Comparison of ENCODE assay signal across 12 cellular contexts in genomic region chr15:40452296-40453090, GRCh38. TPM values are rescaled to one million over a fixed set of nuclear protein-coding genes. Genes with fewer than 3 reads are reported as not detected.
A peak's percentile ranks its signal among the peaks of the same experiment; 100 is the strongest.
DNase-seq lines count a peak whose midpoint lies in the region; ATAC-seq, FAIRE-seq and TF ChIP-seq lines count a peak whose summit lies in the region.
"Had no signal": no experiment of that assay in that cellular context is flagged by ENCODE, and none has a peak within 500 bp of the region (broad histone marks: within the 10 kb centered on the region; RNA-seq: fewer than 3 reads in every experiment).

No MANE protein-coding gene starts in this region.

- H3K4me1 ChIP-seq in CD8-positive, alpha-beta T cell (ENCODE audit: insufficient read depth, low read length): peaks cover 78% of the 10 kb centered on the region
- peaks cover 93% of the 10 kb centered on the region for H3K4me1 ChIP-seq in HepG2 (ENCODE audit: insufficient read depth, low read length)
- H3K4me1 ChIP-seq in GM23248 (ENCODE audit: insufficient read depth): peaks cover 22% of the 10 kb centered on the region

- TF ChIP-seq RAD21 in HepG2 (CRISPR knock-in tag; IDR thresholded peaks at IDR 0.05): no peak

- peaks cover 88% of the 10 kb centered on the region for H3K4me1 Mint-ChIP-seq in CD8-positive, alpha-beta T cell (ENCODE audit: low read depth)

- H3K27me3 Mint-ChIP-seq in CD8-positive, alpha-beta T cell (ENCODE audit: low read depth): no peaks in the 10 kb centered on the region

- peaks cover 3% of the 10 kb centered on the region for H3K36me3 Mint-ChIP-seq in CD8-positive, alpha-beta T cell

- peak in 1 of 7 experiments; percentile 52 for DNase-seq in CD8-positive, alpha-beta T cell
- DNase-seq in RWPE1 (ENCODE audit: low spot score) (no peak), HepG2 (ENCODE audit: low spot score) (no peak), Ammon's horn (ENCODE audit: low spot score) (no peak), NCI-H2196 (lab: John Stamatoyannopoulos, UW; ENCODE audit: unreplicated experiment) (no peak), GM23248 (no peak), DMS53 (lab: John Stamatoyannopoulos, UW) (no peak)
- DNase-seq: activated effector memory CD4-positive, alpha-beta T cell treated with Interleukin-2 at 50 U/mL for 16 hours; hippocampal formation had no signal

- H3K4me2 ChIP-seq in HepG2 (ENCODE audit: low read depth, low read length): peak overlapping the region; percentile 54
- H3K4me2 ChIP-seq in GM23248 (ENCODE audit: unreplicated experiment): no peak overlapping the region

- no TSS peak for BruUV-seq in HepG2 (replicated peaks; lab: Mats Ljungman, UMichigan)

- H3K27ac ChIP-seq in CD8-positive, alpha-beta T cell (ENCODE audit: low read depth, low read length): peak overlapping the region; percentile 31
- H3K27ac ChIP-seq in RWPE1 (peak overlapping the region; percentile 41), HepG2 (ENCODE audit: extremely low read length, insufficient read depth, low read length) (peak overlapping the region; percentile 43), GM23248 (no peak overlapping the region)
- H3K27ac ChIP-seq: suprapubic skin had no signal

- H3K9me3 ChIP-seq in CD8-positive, alpha-beta T cell (ENCODE audit: low read length): no peaks in the 10 kb centered on the region
- no peaks in the 10 kb centered on the region for H3K9me3 ChIP-seq in HepG2 (ENCODE audit: low read length)
- H3K9me3 ChIP-seq in GM23248 (ENCODE audit: low read depth): no peaks in the 10 kb centered on the region
- H3K9me3 ChIP-seq: suprapubic skin had no signal

- TF ChIP-seq EP300 in HepG2 (IDR thresholded peaks at IDR 0.05; ENCODE audit: low read depth in 2 of 2, low read length in 2 of 2) (no peak), HepG2 (CRISPR knock-in tag; IDR thresholded peaks at IDR 0.05; ENCODE audit: borderline replicate concordance) (no peak)

- TF ChIP-seq CTCF in CD8-positive, alpha-beta T cell (IDR thresholded peaks at IDR 0.05): no peak
- TF ChIP-seq CTCF in RWPE1 (conservative IDR thresholded peaks at IDR 0.05; ENCODE audit: low read depth) (no peak), HepG2 (CRISPR knock-in tag; IDR thresholded peaks at IDR 0.05) (no peak)

- H3K27ac Mint-ChIP-seq in CD8-positive, alpha-beta T cell: peak overlapping the region; percentile 90
- H3K27ac Mint-ChIP-seq: nephron had no signal

- H3K79me2 ChIP-seq in HepG2 (ENCODE audit: insufficient read depth, low read length) (peaks cover 62% of the 10 kb centered on the region), GM23248 (ENCODE audit: insufficient read depth) (peaks cover 96% of the 10 kb centered on the region)

- WGBS in HepG2 (ENCODE audit: low lambda C conversion rate): 34% methylated on average over 3 of the region's 11 CpGs
- 74 to 78% methylated on average over 11 of the region's 11 CpGs for WGBS in GM23248 (ENCODE audit: low coverage in 1 of 2, low lambda C conversion rate in 2 of 2, missing lambda C conversion rate in 2 of 2), 2 experiments

- no peaks in the 10 kb centered on the region for H3K27me3 ChIP-seq in CD8-positive, alpha-beta T cell (ENCODE audit: insufficient read depth, low read length)
- H3K27me3 ChIP-seq in HepG2 (ENCODE audit: control insufficient read depth in 1 of 2, insufficient read depth in 2 of 2, low read length in 2 of 2) (no peaks in the 10 kb centered on the region), GM23248 (replicated peaks; ENCODE audit: insufficient read depth) (no peaks in the 10 kb centered on the region)
- H3K27me3 ChIP-seq: suprapubic skin had no signal

- POLR2A ChIA-PET in CD8-positive, alpha-beta T cell (lab: Charles Lee): interaction anchor here (0.6 to 1.6 kb wide), 4 partner anchors 11 to 145 kb away, joined by 4 read pairs; partner anchors contain the start of genes BAHD1 and PLCB2
- POLR2A ChIA-PET in RWPE1 (lab: Yijun Ruan, JAX; ENCODE audit: low non-redundant PET) (no interaction called here), HepG2 (lab: Yijun Ruan, JAX) (interaction anchor here (0.9 to 1.5 kb wide), 3 partner anchors 12 to 47 kb away, joined by 3 to 5 read pairs (median 3); partner anchors contain the start of genes BAHD1 and IVD)

- H3K9ac ChIP-seq in HepG2 (ENCODE audit: insufficient read depth, low read depth, low read length) (no peak overlapping the region), GM23248 (no peak overlapping the region)

- FAIRE-seq in HepG2 (lab: Jason Lieb, UNC): no peak

- intact Hi-C loops in CD8-positive, alpha-beta T cell (cut with DNase I, micrococcal nuclease): loop anchor here (1.0 to 2.0 kb wide), 3 partner anchors 10 to 20 kb away; partner anchors contain the start of gene CHST14 (in 1 of the 2)
- intact Hi-C loops in HepG2 (cut with micrococcal nuclease; ENCODE audit: unreplicated experiment): no loop called here

- TF ChIP-seq POLR2A in HepG2 (IDR thresholded peaks at IDR 0.05; ENCODE audit: insufficient read depth in 1 of 2, low read depth in 2 of 2, low read length in 2 of 2): no peak

- H3K4me3 ChIP-seq in CD8-positive, alpha-beta T cell (ENCODE audit: low read depth, low read length): peak overlapping the region; percentile 21
- peak overlapping the region in 1 of 3 experiments; percentile 37; a peak in 1 of 6 replicates for H3K4me3 ChIP-seq in HepG2 (replicated peaks in 1 of 3; ENCODE audit: insufficient read depth in 1 of 3, low read depth in 2 of 3, low read length in 3 of 3)
- no peak overlapping the region for H3K4me3 ChIP-seq in GM23248
- H3K4me3 ChIP-seq: suprapubic skin had no signal

- CTCF ChIA-PET in CD8-positive, alpha-beta T cell (lab: Charles Lee): interaction anchor here (0.6 to 1.3 kb wide), 4 partner anchors 48 to 330 kb away, joined by 3 read pairs; no protein-coding TSS in a partner anchor
- CTCF ChIA-PET in RWPE1 (lab: Yijun Ruan, JAX): interaction anchor here (0.5 kb wide), 1 partner anchor 119 kb away, joined by 4 read pairs; no protein-coding TSS in a partner anchor
- CTCF ChIA-PET in HepG2 (lab: Yijun Ruan, JAX; ENCODE audit: low intra/inter-chr PET ratio, low total read pairs): no interaction called here

- ATAC-seq in CD8-positive, alpha-beta T cell: peak; percentile 40
- ATAC-seq in GM21381 (IDR thresholded peaks at IDR 0.05; ENCODE audit: unreplicated experiment) (peak; percentile 64), HepG2 (peak; percentile 56)

- in situ Hi-C loops in HepG2 (cut with HindIII; ENCODE audit: extremely low pct_ligation_motif_present, low pct_unique_long_range_greater_than_20kb): no loop called here
- in situ Hi-C loops in GM23248 (cut with MboI): no loop called here

- H2AFZ ChIP-seq in HepG2 (ENCODE audit: low read length) (no peak overlapping the region), GM23248 (no peak overlapping the region)

- no peaks in the 10 kb centered on the region for H3K36me3 ChIP-seq in CD8-positive, alpha-beta T cell (ENCODE audit: insufficient read depth, low read length)
- H3K36me3 ChIP-seq in HepG2 (replicated peaks in 1 of 2; ENCODE audit: control insufficient read depth in 1 of 2, insufficient read depth in 2 of 2, low read length in 2 of 2) (no peaks in the 10 kb centered on the region), GM23248 (ENCODE audit: low read depth) (no peaks in the 10 kb centered on the region)
- H3K36me3 ChIP-seq: suprapubic skin had no signal

- H4K20me1 ChIP-seq in HepG2 (ENCODE audit: insufficient read depth, low read length): peaks cover 21% of the 10 kb centered on the region; the same call in 1 of the 2 replicates
- H4K20me1 ChIP-seq in GM23248 (ENCODE audit: insufficient read depth): peaks cover 15% of the 10 kb centered on the region

- no peaks in the 10 kb centered on the region for H3K9me3 Mint-ChIP-seq in CD8-positive, alpha-beta T cell
- H3K9me3 Mint-ChIP-seq: nephron had no signal

- H3K4me3 Mint-ChIP-seq in CD8-positive, alpha-beta T cell: peak overlapping the region; percentile 81
- H3K4me3 Mint-ChIP-seq: nephron had no signal

- H3F3A ChIP-seq in GM23248 (ENCODE audit: insufficient read depth): 0 out of 2 replicates have a peak, but pooled peaks cover 3% of the 10 kb centered on the region

- no peaks in the 10 kb centered on the region for H3K9me2 ChIP-seq in GM23248 (ENCODE audit: insufficient read depth)

RNA-seq across cellular contexts. Expression of gene BAHD1, which starts 11.7 kb away (rescaled TPM):
- total RNA-seq in CD8-positive, alpha-beta T cell: 10 to 100 TPM; 22.2 to 23.7 TPM
- 8.1 and 8.7 TPM in 2 replicates for total RNA-seq in HepG2 (2016; rRNA removed; fragmentation: Illumina TruSeq; extraction: Trizol)
- total RNA-seq in HepG2 (2016; cell fraction: cytosol; rRNA removed; fragmentation: Illumina TruSeq; extraction: Trizol; ENCODE audit: low read depth): 1.8 and 1.9 TPM in 2 replicates
- 7.1 and 8.8 TPM in 2 replicates for total RNA-seq in HepG2 (2016; cell fraction: insoluble cytoplasmic fraction; rRNA removed; fragmentation: Illumina TruSeq; extraction: Trizol)
- total RNA-seq in HepG2 (2016; cell fraction: membrane; rRNA removed; fragmentation: Illumina TruSeq; extraction: Trizol): 4.5 and 4.7 TPM in 2 replicates
- 9.6 and 13.1 TPM in 2 replicates for total RNA-seq in HepG2 (2016; cell fraction: nucleus; rRNA removed; fragmentation: Illumina TruSeq; extraction: Trizol)
- polyA plus RNA-seq in HepG2 (2011; rRNA removed): 3.3 and 3.8 TPM in 2 replicates
- 2.3 and 2.4 TPM in 2 replicates for polyA plus RNA-seq in HepG2 (2011; cell fraction: cytosol; rRNA removed)
- polyA plus RNA-seq in HepG2 (2011; cell fraction: nucleus; rRNA removed): 9.7 and 10.3 TPM in 2 replicates
- 6.2 and 8.0 TPM in 2 replicates for polyA plus RNA-seq in HepG2 (2012)
- polyA plus RNA-seq in HepG2 (2016; cell fraction: cytosol; fragmentation: Illumina TruSeq; extraction: Trizol; ENCODE audit: low read depth): 0.53 and 0.62 TPM in 2 replicates
- 8.2 and 10.1 TPM in 2 replicates for polyA plus RNA-seq in HepG2 (2016; cell fraction: insoluble cytoplasmic fraction; fragmentation: Illumina TruSeq; extraction: Trizol; ENCODE audit: low read depth)
- polyA plus RNA-seq in HepG2 (2016; cell fraction: membrane; fragmentation: Illumina TruSeq; extraction: Trizol; ENCODE audit: low read depth): 2.1 and 2.2 TPM in 2 replicates
- polyA plus RNA-seq in HepG2 (2016; cell fraction: nucleus; fragmentation: Illumina TruSeq; extraction: Trizol; ENCODE audit: insufficient read depth, low read depth): 14.7 and 18.8 TPM in 2 replicates
- polyA minus RNA-seq in HepG2 (2011; rRNA and poly(A)+ RNA removed; ENCODE audit: low replicate concordance): 6.1 and 10.5 TPM in 2 replicates
- 3.0 and 3.5 TPM in 2 replicates for polyA minus RNA-seq in HepG2 (2011; cell fraction: cytosol; rRNA and poly(A)+ RNA removed)
- 5.3 and 9.8 TPM in 2 replicates for polyA minus RNA-seq in HepG2 (2011; cell fraction: nucleus; rRNA and poly(A)+ RNA removed)
- total RNA-seq in GM23248 (2014; rRNA removed; shearing (Covaris generic)): 10.3 and 22.0 TPM in 2 replicates
- 2.0 and 2.3 TPM in 2 replicates for polyA plus RNA-seq in GM23248 (2016; fragmentation: Nextera tagmentation; extraction: Ambion mirVana)

RNA-seq across cellular contexts. Expression of gene CHST14, which starts 18.3 kb away (rescaled TPM):
- total RNA-seq in CD8-positive, alpha-beta T cell: 1 to 10 TPM; 3.7 to 4.1 TPM
- total RNA-seq in HepG2 (2016; rRNA removed; fragmentation: Illumina TruSeq; extraction: Trizol): 6.4 and 12.4 TPM in 2 replicates
- 1.7 and 1.9 TPM in 2 replicates for total RNA-seq in HepG2 (2016; cell fraction: cytosol; rRNA removed; fragmentation: Illumina TruSeq; extraction: Trizol; ENCODE audit: low read depth)
- total RNA-seq in HepG2 (2016; cell fraction: insoluble cytoplasmic fraction; rRNA removed; fragmentation: Illumina TruSeq; extraction: Trizol): 5.9 and 12.8 TPM in 2 replicates
- total RNA-seq in HepG2 (2016; cell fraction: membrane; rRNA removed; fragmentation: Illumina TruSeq; extraction: Trizol): 6.3 and 7.3 TPM in 2 replicates
- 12.7 and 15.0 TPM in 2 replicates for total RNA-seq in HepG2 (2016; cell fraction: nucleus; rRNA removed; fragmentation: Illumina TruSeq; extraction: Trizol)
- polyA plus RNA-seq in HepG2 (2011; rRNA removed) (8.6 and 8.9 TPM in 2 replicates), GM23248 (2016; fragmentation: Nextera tagmentation; extraction: Ambion mirVana) (18.7 and 21.2 TPM in 2 replicates)
- polyA plus RNA-seq in HepG2 (2011; cell fraction: cytosol; rRNA removed): 9.6 and 9.8 TPM in 2 replicates
- polyA plus RNA-seq in HepG2 (2011; cell fraction: nucleus; rRNA removed): 4.4 and 4.5 TPM in 2 replicates
- 9.6 and 9.8 TPM in 2 replicates for polyA plus RNA-seq in HepG2 (2012)
- 3.1 and 3.8 TPM in 2 replicates for polyA plus RNA-seq in HepG2 (2016; cell fraction: cytosol; fragmentation: Illumina TruSeq; extraction: Trizol; ENCODE audit: low read depth)
- 10.8 and 12.3 TPM in 2 replicates for polyA plus RNA-seq in HepG2 (2016; cell fraction: insoluble cytoplasmic fraction; fragmentation: Illumina TruSeq; extraction: Trizol; ENCODE audit: low read depth)
- polyA plus RNA-seq in HepG2 (2016; cell fraction: membrane; fragmentation: Illumina TruSeq; extraction: Trizol; ENCODE audit: low read depth): 6.3 and 7.2 TPM in 2 replicates
- polyA plus RNA-seq in HepG2 (2016; cell fraction: nucleus; fragmentation: Illumina TruSeq; extraction: Trizol; ENCODE audit: insufficient read depth, low read depth): 35.3 and 38.8 TPM in 2 replicates
- 10.7 and 13.2 TPM in 2 replicates for polyA minus RNA-seq in HepG2 (2011; rRNA and poly(A)+ RNA removed; ENCODE audit: low replicate concordance)
- polyA minus RNA-seq in HepG2 (2011; cell fraction: cytosol; rRNA and poly(A)+ RNA removed): 7.1 and 8.4 TPM in 2 replicates
- 3.0 and 3.2 TPM in 2 replicates for polyA minus RNA-seq in HepG2 (2011; cell fraction: nucleus; rRNA and poly(A)+ RNA removed)
- total RNA-seq in GM23248 (2014; rRNA removed; shearing (Covaris generic)): 26.1 and 26.6 TPM in 2 replicates

RNA-seq across cellular contexts. Expression of gene IVD, which starts 46.9 kb away (rescaled TPM):
- total RNA-seq in CD8-positive, alpha-beta T cell: 10 to 100 TPM; 46.6 to 54.9 TPM
- total RNA-seq in HepG2 (2016; rRNA removed; fragmentation: Illumina TruSeq; extraction: Trizol): 48.0 and 61.3 TPM in 2 replicates
- 10.0 and 11.4 TPM in 2 replicates for total RNA-seq in HepG2 (2016; cell fraction: cytosol; rRNA removed; fragmentation: Illumina TruSeq; extraction: Trizol; ENCODE audit: low read depth)
- 52.6 and 57.5 TPM in 2 replicates for total RNA-seq in HepG2 (2016; cell fraction: insoluble cytoplasmic fraction; rRNA removed; fragmentation: Illumina TruSeq; extraction: Trizol)
- 16.7 and 18.2 TPM in 2 replicates for total RNA-seq in HepG2 (2016; cell fraction: membrane; rRNA removed; fragmentation: Illumina TruSeq; extraction: Trizol)
- 53.6 and 56.9 TPM in 2 replicates for total RNA-seq in HepG2 (2016; cell fraction: nucleus; rRNA removed; fragmentation: Illumina TruSeq; extraction: Trizol)
- polyA plus RNA-seq in HepG2 (2011; rRNA removed) (53.9 and 56.6 TPM in 2 replicates), GM23248 (2016; fragmentation: Nextera tagmentation; extraction: Ambion mirVana) (49.6 and 50.1 TPM in 2 replicates)
- 51.5 and 58.7 TPM in 2 replicates for polyA plus RNA-seq in HepG2 (2011; cell fraction: cytosol; rRNA removed)
- polyA plus RNA-seq in HepG2 (2011; cell fraction: nucleus; rRNA removed): 50.0 and 59.6 TPM in 2 replicates
- 38.1 and 46.1 TPM in 2 replicates for polyA plus RNA-seq in HepG2 (2012)
- polyA plus RNA-seq in HepG2 (2016; cell fraction: cytosol; fragmentation: Illumina TruSeq; extraction: Trizol; ENCODE audit: low read depth): 4.8 and 5.5 TPM in 2 replicates
- polyA plus RNA-seq in HepG2 (2016; cell fraction: insoluble cytoplasmic fraction; fragmentation: Illumina TruSeq; extraction: Trizol; ENCODE audit: low read depth): 49.0 and 58.9 TPM in 2 replicates
- polyA plus RNA-seq in HepG2 (2016; cell fraction: membrane; fragmentation: Illumina TruSeq; extraction: Trizol; ENCODE audit: low read depth): 9.2 and 11.0 TPM in 2 replicates
- 72.4 and 89.1 TPM in 2 replicates for polyA plus RNA-seq in HepG2 (2016; cell fraction: nucleus; fragmentation: Illumina TruSeq; extraction: Trizol; ENCODE audit: insufficient read depth, low read depth)
- polyA minus RNA-seq in HepG2 (2011; rRNA and poly(A)+ RNA removed; ENCODE audit: low replicate concordance): 75.5 and 101 TPM in 2 replicates
- 31.7 and 40.8 TPM in 2 replicates for polyA minus RNA-seq in HepG2 (2011; cell fraction: cytosol; rRNA and poly(A)+ RNA removed)
- polyA minus RNA-seq in HepG2 (2011; cell fraction: nucleus; rRNA and poly(A)+ RNA removed): 71.8 and 74.3 TPM in 2 replicates
- total RNA-seq in GM23248 (2014; rRNA removed; shearing (Covaris generic)): 24.4 and 28.2 TPM in 2 replicates
